12 cellular contexts compared by ENCODE assay signal in the genomic region with DNA sequence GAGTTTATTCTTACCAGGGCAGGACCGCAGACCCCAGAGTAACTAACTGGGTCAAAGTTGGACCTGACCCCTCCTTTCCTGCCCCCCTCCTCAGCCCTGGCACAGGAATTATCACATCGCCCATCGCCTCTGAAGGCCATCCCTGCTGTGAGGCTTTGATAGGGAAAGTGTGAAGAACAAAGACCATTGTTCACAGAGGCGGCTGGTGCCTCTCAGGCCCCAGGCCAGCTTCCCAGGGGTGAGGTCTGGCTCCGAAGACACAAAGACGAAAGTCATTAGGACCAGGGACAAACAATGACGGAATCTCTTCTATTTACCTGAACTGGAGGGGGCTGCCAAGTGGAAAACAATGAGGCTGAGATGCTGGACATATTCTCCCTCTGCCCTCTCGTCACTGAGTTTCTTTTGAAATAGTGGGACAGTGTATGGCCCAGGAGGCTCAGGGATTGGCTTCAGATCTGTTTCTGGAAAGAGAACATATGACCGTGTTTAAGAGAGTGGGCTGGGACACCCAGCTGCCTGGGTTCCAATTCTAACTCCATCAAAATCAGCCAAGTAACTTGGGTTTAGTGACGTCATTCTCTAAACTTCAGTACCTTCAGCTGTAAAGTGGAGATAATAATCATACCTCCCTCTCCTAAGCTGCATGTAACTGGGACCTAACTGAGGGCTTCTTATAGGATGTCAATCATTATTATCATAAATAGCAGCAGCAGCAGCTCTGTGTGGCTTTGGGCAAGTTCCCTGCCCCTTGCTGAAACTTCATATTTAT.
DNase-seq lines count a peak whose midpoint lies in the region; ATAC-seq lines count a peak whose summit lies in the region.
"Had no signal": no experiment of that assay in that cellular context is flagged by ENCODE, and none has a peak within 500 bp of the region (broad histone marks: within the 10 kb centered on the region; RNA-seq: fewer than 3 reads in every experiment).

No MANE protein-coding gene starts in this region.

- no peak for ATAC-seq in esophagus mucosa

- DNase-seq in NCI-H1092 (lab: John Stamatoyannopoulos, UW) = peak; percentile 6
- DNase-seq in iPS DF 19.7 (ENCODE audit: low read depth, low spot score) = peak; percentile 95
- peak in 9 of 10 donors; percentile 16 to 95 (median 50) for DNase-seq in posterior cingulate gyrus
- DNase-seq in GM19238 (ENCODE audit: insufficient read length, low spot score) = no peak
- DNase-seq in NCI-H510A (lab: John Stamatoyannopoulos, UW) = no peak
- no peak for DNase-seq in stimulated activated CD4-positive, alpha-beta T cell treated with anti-CD3 and anti-CD28 coated beads, Interleukin-2, amount 100 ng/mL, for 48 hours
- DNase-seq: GDM1, mesenchymal stem cell, NCI-H1105, sigmoid colon had no signal

- H3K27ac ChIP-seq in angular gyrus (ENCODE audit: low read depth, low read length) = peak overlapping the region; percentile 83
- H3K27ac ChIP-seq: sigmoid colon had no signal

- intact Hi-C loops in posterior cingulate gyrus (cut with DNase I) = no loop called here

Comparison
In these comparisons a context has a peak if more than half of its experiments do, and no peak if none do; other contexts are left out.
1. DNase-seq: peak in NCI-H1092 (single experiment), iPS DF 19.7 (single experiment) and posterior cingulate gyrus (9 of 10); none in GM19238 (single experiment), NCI-H510A (single experiment) and stimulated activated CD4-positive, alpha-beta T cell treated with anti-CD3 and anti-CD28 coated beads, Interleukin-2, amount 100 ng/mL, for 48 hours (0 of 2).